18 cellular contexts compared by ENCODE assay signal in the genomic region with DNA sequence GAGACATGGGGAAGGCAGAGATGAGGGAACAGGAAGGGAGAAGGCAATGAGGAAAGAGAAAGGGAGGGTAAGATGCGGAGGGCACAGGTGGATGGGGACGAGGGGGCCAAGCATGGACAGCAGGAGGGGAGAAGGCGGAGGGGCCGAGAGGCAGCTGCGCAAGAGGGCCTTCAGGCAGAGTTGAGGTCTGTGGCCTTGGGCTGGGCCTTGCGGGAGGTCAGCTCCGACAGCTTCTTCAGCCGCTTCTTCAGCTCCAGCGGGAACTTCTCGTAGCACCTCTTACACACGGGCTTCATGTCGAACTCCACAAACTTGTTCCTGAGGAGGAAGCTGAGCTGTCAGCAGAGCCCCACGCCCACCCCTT. TPM values are rescaled to one million over a fixed set of nuclear protein-coding genes. Genes with fewer than 3 reads are reported as not detected.
DNase-seq lines count a peak whose midpoint lies in the region; ATAC-seq and TF ChIP-seq lines count a peak whose summit lies in the region.
"Had no signal": no experiment of that assay in that cellular context is flagged by ENCODE, and none has a peak within 500 bp of the region (broad histone marks: within the 10 kb centered on the region; RNA-seq: fewer than 3 reads in every experiment).

No MANE protein-coding gene starts in this region.

- DNase-seq in activated CD4-positive, alpha-beta T cell treated with anti-CD3 and anti-CD28 coated beads, Interleukin-2, amount 10 ng/mL, durations not matched to agents 7 days and 5 days: no peak
- DNase-seq in activated CD4-positive, alpha-beta T cell treated with anti-CD3 and anti-CD28 coated beads, Interleukin-2, amount 50 U/mL, for 4 hours: no peak
- DNase-seq in T-helper 17 cell (no peak), mesendoderm (no peak), thoracic aorta (ENCODE audit: low spot score) (no peak), GM10266 (ENCODE audit: extremely low spot score) (no peak)
- no peak for DNase-seq in effector CD8-positive, alpha-beta T cell (lab: John Stamatoyannopoulos, UW)
- DNase-seq: activated CD4-positive, alpha-beta T cell treated with anti-CD3 and anti-CD28 coated beads for 48 hours; effector memory CD8-positive, alpha-beta T cell; foreskin keratinocyte; GM23248; Karpas-422; NCI-H1436 treated with DMSO at 0.1 percent for 48 hours; stimulated activated CD4-positive, alpha-beta T cell treated with anti-CD3 and anti-CD28 coated beads, Interleukin-2, amount 100 ng/mL, for 48 hours; T-helper 1 cell had no signal

- no peak overlapping the region for H2BK15ac ChIP-seq in mesendoderm (replicated peaks; ENCODE audit: low read depth)

- H3K27ac ChIP-seq in mesendoderm (ENCODE audit: low read depth, low read length): no peak overlapping the region
- H3K27ac ChIP-seq in thoracic aorta: peak overlapping the region; percentile 86
- H3K27ac ChIP-seq: foreskin keratinocyte, GM23248 had no signal

- no peak overlapping the region for H3K23ac ChIP-seq in mesendoderm (ENCODE audit: low read length)

- CTCF ChIA-PET in activated CD4-positive, alpha-beta T cell treated with anti-CD3 and anti-CD28 coated beads, Interleukin-2, amount 10 ng/mL, durations not matched to agents 7 days and 5 days (lab: Charles Lee): interaction anchor here (1.4 to 3.1 kb wide), 3 partner anchors 8 to 48 kb away, joined by 3 to 13 read pairs (median 12); no protein-coding TSS in a partner anchor

- H3K36me3 Mint-ChIP-seq in activated CD4-positive, alpha-beta T cell treated with anti-CD3 and anti-CD28 coated beads, Interleukin-2, amount 10 ng/mL, durations not matched to agents 7 days and 5 days (ENCODE audit: low read depth): peaks cover 3% of the 10 kb centered on the region
- H3K36me3 Mint-ChIP-seq in T-helper 17 cell (ENCODE audit: low read depth): no peaks in the 10 kb centered on the region
- H3K36me3 Mint-ChIP-seq: brain had no signal

- WGBS in mesendoderm (ENCODE audit: extremely low coverage, insufficient coverage, low lambda C conversion rate): no CpG with 5 or more reads among the region's 13 CpGs

- H3K18ac ChIP-seq in mesendoderm (ENCODE audit: low read length): no peak overlapping the region

- H3K27ac Mint-ChIP-seq in activated CD4-positive, alpha-beta T cell treated with anti-CD3 and anti-CD28 coated beads, Interleukin-2, amount 10 ng/mL, durations not matched to agents 7 days and 5 days: peak overlapping the region; percentile 89
- H3K27ac Mint-ChIP-seq in T-helper 17 cell: peak overlapping the region; percentile 32

- H3K4me3 Mint-ChIP-seq in activated CD4-positive, alpha-beta T cell treated with anti-CD3 and anti-CD28 coated beads, Interleukin-2, amount 10 ng/mL, durations not matched to agents 7 days and 5 days: no peak overlapping the region
- peak overlapping the region; percentile 59 for H3K4me3 Mint-ChIP-seq in T-helper 17 cell
- H3K4me3 Mint-ChIP-seq: brain; effector memory CD8-positive, alpha-beta T cell had no signal

- peaks cover 11% of the 10 kb centered on the region for H3K4me1 ChIP-seq in mesendoderm (ENCODE audit: control insufficient read depth, low read depth, low read length)
- H3K4me1 ChIP-seq in thoracic aorta (ENCODE audit: control insufficient read depth in 1 of 2, low read depth in 2 of 2): peaks cover 12 to 44% of the 10 kb centered on the region in 2 donors

- H2AK5ac ChIP-seq in mesendoderm (ENCODE audit: low read length): no peak overlapping the region

- peak overlapping the region; percentile 97 for H3K56ac ChIP-seq in mesendoderm (ENCODE audit: low read length)

- H3K9me3 ChIP-seq in T-helper 17 cell (ENCODE audit: control insufficient read depth, low read length, poor library complexity, severe bottlenecking): no peaks in the 10 kb centered on the region
- no peaks in the 10 kb centered on the region for H3K9me3 ChIP-seq in thoracic aorta

- TF ChIP-seq CTCF in thoracic aorta (IDR thresholded peaks at IDR 0.05) (no peak), GM10266 (IDR thresholded peaks at IDR 0.05; ENCODE audit: control insufficient read depth, insufficient read depth, low read depth, missing control alignments) (no peak)

- H3K9me3 Mint-ChIP-seq in activated CD4-positive, alpha-beta T cell treated with anti-CD3 and anti-CD28 coated beads, Interleukin-2, amount 10 ng/mL, durations not matched to agents 7 days and 5 days: no peaks in the 10 kb centered on the region
- H3K9me3 Mint-ChIP-seq: brain; effector memory CD8-positive, alpha-beta T cell had no signal

- H3K27me3 Mint-ChIP-seq in activated CD4-positive, alpha-beta T cell treated with anti-CD3 and anti-CD28 coated beads, Interleukin-2, amount 10 ng/mL, durations not matched to agents 7 days and 5 days: no peaks in the 10 kb centered on the region
- no peaks in the 10 kb centered on the region for H3K27me3 Mint-ChIP-seq in T-helper 17 cell
- H3K27me3 Mint-ChIP-seq: brain; effector memory CD8-positive, alpha-beta T cell had no signal

- no peak overlapping the region for H4K5ac ChIP-seq in mesendoderm (ENCODE audit: low read length)

- H2BK5ac ChIP-seq in mesendoderm (ENCODE audit: low read length): no peak overlapping the region

- H2BK120ac ChIP-seq in mesendoderm (ENCODE audit: low read depth, low read length): no peak overlapping the region

- ATAC-seq in T-helper 17 cell (no peak), thoracic aorta (ENCODE audit: insufficient number of reproducible peaks, low FRiP score, low read depth) (no peak), HG02763 (IDR thresholded peaks at IDR 0.05; ENCODE audit: unreplicated experiment) (no peak)
- ATAC-seq: effector memory CD8-positive, alpha-beta T cell; foreskin keratinocyte had no signal

- H3K4ac ChIP-seq in mesendoderm (ENCODE audit: low read depth, low read length): no peak overlapping the region

- peaks cover 51% of the 10 kb centered on the region for H3K4me1 Mint-ChIP-seq in activated CD4-positive, alpha-beta T cell treated with anti-CD3 and anti-CD28 coated beads, Interleukin-2, amount 10 ng/mL, durations not matched to agents 7 days and 5 days
- H3K4me1 Mint-ChIP-seq in T-helper 17 cell: peaks cover 25% of the 10 kb centered on the region

- no peaks in the 10 kb centered on the region for H3K36me3 ChIP-seq in mesendoderm (ENCODE audit: control insufficient read depth, insufficient read depth, low read length)
- H3K36me3 ChIP-seq in thoracic aorta: peaks cover 31% of the 10 kb centered on the region

- no peak overlapping the region for H3K4me2 ChIP-seq in mesendoderm (ENCODE audit: low read length)

- H4K8ac ChIP-seq in mesendoderm (ENCODE audit: low read depth, low read length): no peak overlapping the region

- H3K79me2 ChIP-seq in mesendoderm (ENCODE audit: control insufficient read depth, insufficient read depth, low read length): no peaks in the 10 kb centered on the region

- POLR2A ChIA-PET in activated CD4-positive, alpha-beta T cell treated with anti-CD3 and anti-CD28 coated beads, Interleukin-2, amount 10 ng/mL, durations not matched to agents 7 days and 5 days (lab: Charles Lee): no interaction called here

- H3K4me3 ChIP-seq in mesendoderm (ENCODE audit: low read length): no peak overlapping the region
- H3K4me3 ChIP-seq in thoracic aorta: no peak overlapping the region
- H3K4me3 ChIP-seq: GM23248 had no signal

- no peak overlapping the region for H3K9ac ChIP-seq in mesendoderm (ENCODE audit: low read length)
- H3K9ac ChIP-seq: GM23248 had no signal

- H3K27me3 ChIP-seq in mesendoderm (ENCODE audit: insufficient read depth, low read length, poor library complexity): no peaks in the 10 kb centered on the region
- H3K27me3 ChIP-seq in thoracic aorta (replicated peaks; ENCODE audit: insufficient read depth): no peaks in the 10 kb centered on the region
- H3K27me3 ChIP-seq: foreskin keratinocyte had no signal

- H3K79me1 ChIP-seq in mesendoderm (ENCODE audit: low read length): no peaks in the 10 kb centered on the region

RNA-seq across cellular contexts. Expression of a gene that starts 6.9 kb away (rescaled TPM):
- not detected for total RNA-seq in activated CD4-positive, alpha-beta T cell treated with anti-CD3 and anti-CD28 coated beads, Interleukin-2, amount 10 ng/mL, durations not matched to agents 7 days and 5 days
- total RNA-seq in T-helper 17 cell: not detected
- polyA plus RNA-seq in mesendoderm (2013, experiment 1 of 2): 0.03 TPM
- polyA plus RNA-seq in mesendoderm (2013, experiment 2 of 2): 0.04 TPM
- total RNA-seq in thoracic aorta: not detected
- total RNA-seq: foreskin keratinocyte, GM23248, NCI-H460 had no signal
- polyA plus RNA-seq: foreskin keratinocyte had no signal

RNA-seq across cellular contexts. Expression of a gene that starts 36.2 kb away (rescaled TPM):
- total RNA-seq in activated CD4-positive, alpha-beta T cell treated with anti-CD3 and anti-CD28 coated beads, Interleukin-2, amount 10 ng/mL, durations not matched to agents 7 days and 5 days: 10 to 100 TPM; 34.2 to 36.4 TPM
- total RNA-seq in T-helper 17 cell: 1 to 10 TPM; 2.9 to 7.7 TPM
- polyA plus RNA-seq in mesendoderm (2013, experiment 1 of 2): 5.0 TPM
- polyA plus RNA-seq in mesendoderm (2013, experiment 2 of 2): 5.2 TPM
- 100 to 1,000 TPM; 177 to 246 TPM for total RNA-seq in thoracic aorta
- total RNA-seq: NCI-H460 had no signal

Comparison
In these comparisons a context has a peak if more than half of its experiments do, and no peak if none do; other contexts are left out.
1. RNA of a gene that starts 36.2 kb away (total RNA-seq): 177 to 246 TPM in thoracic aorta; 34.2 to 36.4 TPM in activated CD4-positive, alpha-beta T cell treated with anti-CD3 and anti-CD28 coated beads, Interleukin-2, amount 10 ng/mL, durations not matched to agents 7 days and 5 days and 2.9 to 7.7 TPM in T-helper 17 cell; every median in the first group is over 4 times any median in the second.